Comparison of ENCODE assay signal across 8 cellular contexts in the genomic region with DNA sequence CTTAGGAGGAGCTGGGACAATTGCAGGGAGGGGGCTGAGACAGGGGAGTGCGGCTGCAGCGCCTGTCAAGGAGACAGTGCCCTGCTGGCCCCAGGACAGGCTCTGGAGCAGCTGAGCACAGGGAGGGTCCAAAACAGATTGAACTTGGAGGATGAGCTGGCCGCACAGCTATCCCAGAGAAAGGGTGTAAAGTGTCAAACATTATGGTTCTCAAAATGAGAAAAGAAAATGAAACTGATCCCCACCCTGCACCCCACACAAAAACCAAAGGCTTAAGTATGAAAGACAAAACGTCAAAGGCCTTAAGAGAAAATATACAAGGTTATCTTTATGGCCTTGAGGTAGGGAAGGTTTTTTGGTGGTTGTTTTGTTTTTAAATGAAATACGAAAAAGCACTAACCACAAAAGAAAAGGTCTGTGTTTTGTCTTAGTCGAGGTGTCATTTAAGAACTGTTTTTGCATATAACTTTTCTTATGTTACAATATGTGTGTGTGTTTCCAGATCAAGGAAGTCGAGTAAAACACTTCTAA.
DNase-seq lines count a peak whose midpoint lies in the region; ATAC-seq and TF ChIP-seq lines count a peak whose summit lies in the region.

No MANE protein-coding gene starts in this region.

- peaks cover 53 to 84% (median 68%) of the 10 kb centered on the region in 4 donors for H3K4me1 Mint-ChIP-seq in CD4-positive, alpha-beta memory T cell
- peaks cover 54 to 81% of the 10 kb centered on the region in 2 donors for H3K4me1 Mint-ChIP-seq in stimulated activated naive B cell treated with anti-CD40 and anti-IgM and Interleukin-4, amounts not matched to agents 10 μg/mL and 1 μg/mL and 100 μg/mL, for 72 hours
- peaks cover 39% of the 10 kb centered on the region for H3K4me1 Mint-ChIP-seq in endothelial cell (ENCODE audit: unreplicated experiment)

- ATAC-seq in GM21529 (IDR thresholded peaks at IDR 0.05; ENCODE audit: unreplicated experiment), result peak; percentile 78
- ATAC-seq in stimulated activated naive B cell treated with anti-CD40 and anti-IgM and Interleukin-4, amounts not matched to agents 10 μg/mL and 1 μg/mL and 100 μg/mL, for 72 hours (replicated peaks), result peak; percentile 35 to 51

- no peaks in the 10 kb centered on the region for H3K36me3 ChIP-seq in CD4-positive, alpha-beta memory T cell (ENCODE audit: insufficient read depth, low read length)
- no peaks in the 10 kb centered on the region for H3K36me3 ChIP-seq in MG63

- H3K4me3 ChIP-seq in CD4-positive, alpha-beta memory T cell (ENCODE audit: low read length in 2 of 2), result peak overlapping the region in 1 of 2 donors; percentile 29
- peak overlapping the region; percentile 8; the same call in 1 of the 2 replicates for H3K4me3 ChIP-seq in MG63

- no peak for TF ChIP-seq POLR2A in erythroblast (IDR thresholded peaks at IDR 0.05; ENCODE audit: low read length)

- POLR2A ChIA-PET in CD4-positive, alpha-beta memory T cell (lab: Charles Lee; ENCODE audit: partially characterized antibody), result interaction anchor here (0.7 to 6.0 kb wide), 8 partner anchors 10 to 81 kb away, joined by 3 to 55 read pairs (median 6); no protein-coding TSS in a partner anchor

- intact Hi-C loops in CD4-positive, alpha-beta memory T cell (cut with micrococcal nuclease), result loop anchor here (1.0 to 5.0 kb wide), 3 partner anchors 9 to 38 kb away; no protein-coding TSS in a partner anchor

- H3K36me3 Mint-ChIP-seq in CD4-positive, alpha-beta memory T cell, result peaks cover under 1 to 6% of the 10 kb centered on the region in 2 donors
- peaks cover 0 to 13% of the 10 kb centered on the region in 2 donors for H3K36me3 Mint-ChIP-seq in stimulated activated naive B cell treated with anti-CD40 and anti-IgM and Interleukin-4, amounts not matched to agents 10 μg/mL and 1 μg/mL and 100 μg/mL, for 72 hours
- H3K36me3 Mint-ChIP-seq in endothelial cell (ENCODE audit: low read depth, unreplicated experiment), result no peaks in the 10 kb centered on the region

- H3K9me3 Mint-ChIP-seq in CD4-positive, alpha-beta memory T cell, result no peaks in the 10 kb centered on the region
- H3K9me3 Mint-ChIP-seq in stimulated activated naive B cell treated with anti-CD40 and anti-IgM and Interleukin-4, amounts not matched to agents 10 μg/mL and 1 μg/mL and 100 μg/mL, for 72 hours, result peaks cover 0 to 1% of the 10 kb centered on the region in 2 donors
- H3K9me3 Mint-ChIP-seq in endothelial cell (ENCODE audit: unreplicated experiment), result no peaks in the 10 kb centered on the region

- H3K27me3 Mint-ChIP-seq in CD4-positive, alpha-beta memory T cell, result no peaks in the 10 kb centered on the region
- H3K27me3 Mint-ChIP-seq in stimulated activated naive B cell treated with anti-CD40 and anti-IgM and Interleukin-4, amounts not matched to agents 10 μg/mL and 1 μg/mL and 100 μg/mL, for 72 hours, result peaks cover 16 to 25% of the 10 kb centered on the region in 2 donors
- H3K27me3 Mint-ChIP-seq in endothelial cell (ENCODE audit: unreplicated experiment), result peaks cover 5% of the 10 kb centered on the region

- CTCF ChIA-PET in CD4-positive, alpha-beta memory T cell (lab: Charles Lee; ENCODE audit: partially characterized antibody), result interaction anchor here (1.1 to 4.6 kb wide), 2 partner anchors 14 to 22 kb away, joined by 3 to 24 read pairs; no protein-coding TSS in a partner anchor

- no peaks in the 10 kb centered on the region for H3K27me3 ChIP-seq in CD4-positive, alpha-beta memory T cell (ENCODE audit: insufficient read depth, low read length)
- H3K27me3 ChIP-seq in MG63, result no peaks in the 10 kb centered on the region

- no peak for TF ChIP-seq CTCF in endothelial cell (IDR thresholded peaks at IDR 0.05; ENCODE audit: unreplicated experiment)

- peak overlapping the region; percentile 86 to 99 (median 95) for H3K27ac Mint-ChIP-seq in CD4-positive, alpha-beta memory T cell
- peak overlapping the region; percentile 86 for H3K27ac Mint-ChIP-seq in stimulated activated naive B cell treated with anti-CD40 and anti-IgM and Interleukin-4, amounts not matched to agents 10 μg/mL and 1 μg/mL and 100 μg/mL, for 72 hours
- no peak overlapping the region for H3K27ac Mint-ChIP-seq in endothelial cell (ENCODE audit: unreplicated experiment)

- peaks cover 81% of the 10 kb centered on the region for H3K4me1 ChIP-seq in CD4-positive, alpha-beta memory T cell (ENCODE audit: insufficient read depth, low read length)

- H3K4me3 Mint-ChIP-seq in CD4-positive, alpha-beta memory T cell, result peak overlapping the region; percentile 63 to 86 (median 81)
- H3K4me3 Mint-ChIP-seq in stimulated activated naive B cell treated with anti-CD40 and anti-IgM and Interleukin-4, amounts not matched to agents 10 μg/mL and 1 μg/mL and 100 μg/mL, for 72 hours, result peak overlapping the region; percentile 26 to 42
- no peak overlapping the region for H3K4me3 Mint-ChIP-seq in endothelial cell (ENCODE audit: unreplicated experiment)

- no peaks in the 10 kb centered on the region for H3K9me3 ChIP-seq in CD4-positive, alpha-beta memory T cell (ENCODE audit: control insufficient read depth in 1 of 2, low read length in 2 of 2)
- H3K9me3 ChIP-seq in MG63, result no peaks in the 10 kb centered on the region

- H3K27ac ChIP-seq in CD4-positive, alpha-beta memory T cell (ENCODE audit: low read depth, low read length), result peak overlapping the region; percentile 54

- DNase-seq in CD4-positive, alpha-beta memory T cell, result peak; percentile 61 to 76 (median 64)
- DNase-seq in MG63 (peak; percentile 50), erythroblast (lab: John Stamatoyannopoulos, UW) (peak; percentile 11 to 20), endothelial cell (ENCODE audit: low spot score) (no peak), NCI-H69 (lab: John Stamatoyannopoulos, UW) (no peak)
- no peak for DNase-seq in stimulated activated naive B cell treated with anti-CD40 and anti-IgM and Interleukin-4, amounts not matched to agents 10 μg/mL and 1 μg/mL and 100 μg/mL, for 72 hours
- no peak for DNase-seq in effector CD8-positive, alpha-beta T cell (lab: John Stamatoyannopoulos, UW)

Comparison
In these comparisons a context has a peak if more than half of its experiments do, and no peak if none do; other contexts are left out.
1. DNase-seq: peak in CD4-positive, alpha-beta memory T cell (5 of 5), MG63 (single experiment) and erythroblast (2 of 2); none in stimulated activated naive B cell treated with anti-CD40 and anti-IgM and Interleukin-4, amounts not matched to agents 10 μg/mL and 1 μg/mL and 100 μg/mL, for 72 hours (single experiment), endothelial cell (single experiment), NCI-H69 (single experiment) and effector CD8-positive, alpha-beta T cell (single experiment).